ENCODE assay signal across 18 cellular contexts in genomic region chr17:77889866-77890760, GRCh38.
DNase-seq lines count a peak whose midpoint lies in the region; ATAC-seq, FAIRE-seq and TF ChIP-seq lines count a peak whose summit lies in the region.
"Had no signal": no experiment of that assay in that cellular context is flagged by ENCODE, and none has a peak within 500 bp of the region (broad histone marks: within the 10 kb centered on the region; RNA-seq: fewer than 3 reads in every experiment).

No MANE protein-coding gene starts in this region.

- H4K20me1 ChIP-seq in neural progenitor cell (ENCODE audit: low read depth): no peaks in the 10 kb centered on the region

- H3K4me2 ChIP-seq in neural progenitor cell: no peak overlapping the region

- no peaks in the 10 kb centered on the region for H3K9me3 Mint-ChIP-seq in neural progenitor cell

- DNase-seq in AG09309 (ENCODE audit: low read depth) (no peak), H7 (peak; percentile 40), WERI-Rb-1 (no peak), neural progenitor cell (ENCODE audit: low spot score) (no peak), NCI-H2081 (lab: John Stamatoyannopoulos, UW) (no peak), GM12891 (ENCODE audit: insufficient read length, low spot score) (no peak)
- DNase-seq: ACHN; Calu3; CD4-positive, CD25-positive, alpha-beta regulatory T cell; DMS53; NCI-H1436 treated with DMSO at 0.1 percent for 48 hours; NCI-H2029 treated with DMSO at 0.1 percent for 48 hours; NCI-H774; PC-3; Right ventricle myocardium superior had no signal

- ATAC-seq in GM21619 (IDR thresholded peaks at IDR 0.05; ENCODE audit: unreplicated experiment): no peak
- ATAC-seq in HG02623 (IDR thresholded peaks at IDR 0.05; ENCODE audit: unreplicated experiment): no peak
- ATAC-seq: K562, PC-3 had no signal

- no peaks in the 10 kb centered on the region for H3K36me3 Mint-ChIP-seq in neural progenitor cell
- H3K36me3 Mint-ChIP-seq: CD4-positive, CD25-positive, alpha-beta regulatory T cell had no signal

- H3K4me3 Mint-ChIP-seq in neural progenitor cell: peak overlapping the region; percentile 48

- H3K9ac ChIP-seq in neural progenitor cell: no peak overlapping the region

- TF ChIP-seq POLR2A in GM12891 (IDR thresholded peaks at IDR 0.05; ENCODE audit: low read depth, low read length): no peak

- H3K36me3 ChIP-seq in H7 (replicated peaks; ENCODE audit: control insufficient read depth, insufficient read depth, low read length) (no peaks in the 10 kb centered on the region), WERI-Rb-1 (no peaks in the 10 kb centered on the region), neural progenitor cell (no peaks in the 10 kb centered on the region)

- FAIRE-seq in GM12891 (lab: Jason Lieb, UNC): no peak
- FAIRE-seq: K562 had no signal

- H3K4me1 ChIP-seq in neural progenitor cell: peaks cover 26% of the 10 kb centered on the region

- no peak overlapping the region for H3K27ac ChIP-seq in WERI-Rb-1
- no peak overlapping the region for H3K27ac ChIP-seq in neural progenitor cell

- no peaks in the 10 kb centered on the region for H3K9me3 ChIP-seq in WERI-Rb-1 (ENCODE audit: severe bottlenecking)
- H3K9me3 ChIP-seq in neural progenitor cell (ENCODE audit: low read depth): no peaks in the 10 kb centered on the region

- no peaks in the 10 kb centered on the region for H3K79me2 ChIP-seq in neural progenitor cell (ENCODE audit: low read depth)

- peaks cover 60% of the 10 kb centered on the region for H3K4me1 Mint-ChIP-seq in neural progenitor cell

- peak overlapping the region; percentile 25 for H3K27ac Mint-ChIP-seq in neural progenitor cell

- H3K27me3 ChIP-seq in H7 (ENCODE audit: control insufficient read depth, insufficient read depth, low read length) (no peaks in the 10 kb centered on the region; the same call in 1 of the 2 replicates), WERI-Rb-1 (ENCODE audit: insufficient read depth, low read depth, severe bottlenecking) (no peaks in the 10 kb centered on the region), neural progenitor cell (no peaks in the 10 kb centered on the region)

- no peaks in the 10 kb centered on the region for H3F3A ChIP-seq in neural progenitor cell (ENCODE audit: low read depth)

- no peak overlapping the region for H2AFZ ChIP-seq in neural progenitor cell (replicated peaks)

- H3K27me3 Mint-ChIP-seq in neural progenitor cell (ENCODE audit: insufficient read depth, low read depth): peaks cover 8% of the 10 kb centered on the region

- peak; percentile 5 for TF ChIP-seq CTCF in AG09309 (IDR thresholded peaks at IDR 0.05; ENCODE audit: control insufficient read depth, insufficient read depth, low read depth, low read length, missing control alignments)
- 0 out of 2 replicates have a peak, but pooled peaks have one; percentile 25 for TF ChIP-seq CTCF in WERI-Rb-1 (IDR thresholded peaks at IDR 0.05; ENCODE audit: low read depth, low read length)
- TF ChIP-seq CTCF in neural progenitor cell (IDR thresholded peaks at IDR 0.05): no peak

- H3K4me3 ChIP-seq in AG09309 (ENCODE audit: control insufficient read depth, low read depth, low read length) (no peak overlapping the region), H7 (ENCODE audit: insufficient read depth, low read depth, low read length) (no peak overlapping the region), WERI-Rb-1 (ENCODE audit: low read depth, low read length) (no peak overlapping the region), neural progenitor cell (no peak overlapping the region)
- H3K4me3 ChIP-seq: K562 had no signal

TF ChIP-seq in GM12891, 5 proteins besides CTCF, POLR2A, EP300 and RAD21:
- no peak for TF ChIP-seq PAX5 (IDR thresholded peaks at IDR 0.05; ENCODE audit: insufficient read depth, low read length, severe bottlenecking)
- TF ChIP-seq POU2F2 (IDR thresholded peaks at IDR 0.05; ENCODE audit: low read depth, low read length): no peak
- TF ChIP-seq TAF1 (IDR thresholded peaks at IDR 0.05; ENCODE audit: low read depth, low read length): no peak
- no peak for TF ChIP-seq SPI1 (IDR thresholded peaks at IDR 0.05; ENCODE audit: low read depth, low read length)
- no peak for TF ChIP-seq POLR2AphosphoS5 (IDR thresholded peaks at IDR 0.05; ENCODE audit: low read depth, low read length)
TF ChIP-seq in GM12891: peak in this region for 0.
